ENCODE assay signal across 1 cellular context in genomic region chr1:231201375-231202124, GRCh38.
TF ChIP-seq lines count a peak whose summit lies in the region.

No MANE protein-coding gene starts in this region.

TF ChIP-seq in K562, 482 proteins besides CTCF, POLR2A, EP300 and RAD21 (continues in another document):
- TF ChIP-seq, protein P1, sequence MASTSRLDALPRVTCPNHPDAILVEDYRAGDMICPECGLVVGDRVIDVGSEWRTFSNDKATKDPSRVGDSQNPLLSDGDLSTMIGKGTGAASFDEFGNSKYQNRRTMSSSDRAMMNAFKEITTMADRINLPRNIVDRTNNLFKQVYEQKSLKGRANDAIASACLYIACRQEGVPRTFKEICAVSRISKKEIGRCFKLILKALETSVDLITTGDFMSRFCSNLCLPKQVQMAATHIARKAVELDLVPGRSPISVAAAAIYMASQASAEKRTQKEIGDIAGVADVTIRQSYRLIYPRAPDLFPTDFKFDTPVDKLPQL (IDR thresholded peaks at IDR 0.05; ENCODE audit: extremely low read depth, insufficient read length): no peak
- TF ChIP-seq NFE2 (IDR thresholded peaks at IDR 0.05; ENCODE audit: low read depth): no peak
- no peak for TF ChIP-seq ETV6 (IDR thresholded peaks at IDR 0.05; ENCODE audit: borderline replicate concordance in 1 of 2, low read depth in 2 of 2, low read length in 1 of 2)
- no peak for TF ChIP-seq ETV6 (CRISPR knock-in tag; IDR thresholded peaks at IDR 0.05; ENCODE audit: borderline replicate concordance)
- no peak for TF ChIP-seq ZNF780A (CRISPR knock-in tag; IDR thresholded peaks at IDR 0.05)
- TF ChIP-seq KLF13 (tag; IDR thresholded peaks at IDR 0.05; ENCODE audit: borderline replicate concordance, low read depth): no peak
- no peak for TF ChIP-seq NR2F6 (CRISPR knock-in tag; IDR thresholded peaks at IDR 0.05)
- TF ChIP-seq JUN (IDR thresholded peaks at IDR 0.05; ENCODE audit: borderline replicate concordance, low read depth, low read length): no peak
- TF ChIP-seq JUN (CRISPR knock-in tag; IDR thresholded peaks at IDR 0.05; ENCODE audit: borderline replicate concordance): no peak
- no peak for TF ChIP-seq POLR2AphosphoS5 (IDR thresholded peaks at IDR 0.05; ENCODE audit: control insufficient read depth, insufficient read depth, low read depth, low read length)
- no peak for TF ChIP-seq WHSC1 (IDR thresholded peaks at IDR 0.05; ENCODE audit: low read length)
- no peak; the same call in 1 of the 2 replicates for TF ChIP-seq MAX (CRISPR knock-in tag; IDR thresholded peaks at IDR 0.05)
- TF ChIP-seq ZNF24 (IDR thresholded peaks at IDR 0.05): peak; percentile 79; the same call in 1 of the 2 replicates
- no peak for TF ChIP-seq CCAR2 (IDR thresholded peaks at IDR 0.05; ENCODE audit: low read depth, low read length)
- no peak for TF ChIP-seq ZFP91 (CRISPR knock-in tag; IDR thresholded peaks at IDR 0.05)
- TF ChIP-seq ZKSCAN8 (CRISPR knock-in tag; IDR thresholded peaks at IDR 0.05): no peak
- TF ChIP-seq STAT5B (CRISPR knock-in tag; IDR thresholded peaks at IDR 0.05): no peak
- TF ChIP-seq MAZ (CRISPR knock-in tag; conservative IDR thresholded peaks at IDR 0.05 in 1 of 2, IDR thresholded peaks at IDR 0.05 in 1 of 2): 0 out of 4 replicates have a peak, but pooled peaks of 1 of the 2 experiments have one; percentile 3
- TF ChIP-seq BCOR (IDR thresholded peaks at IDR 0.05): no peak
- TF ChIP-seq PBX2 (CRISPR knock-in tag; IDR thresholded peaks at IDR 0.05; ENCODE audit: low read depth): no peak
- no peak for TF ChIP-seq PBX2 (tag; conservative IDR thresholded peaks at IDR 0.05; ENCODE audit: low read depth)
- no peak for TF ChIP-seq NR2C1 (IDR thresholded peaks at IDR 0.05)
- TF ChIP-seq NR2C1 (tag; IDR thresholded peaks at IDR 0.05): no peak
- TF ChIP-seq FOXA3 (CRISPR knock-in tag; conservative IDR thresholded peaks at IDR 0.05 in 1 of 2, IDR thresholded peaks at IDR 0.05 in 1 of 2): 0 out of 4 replicates have a peak, but pooled peaks of 1 of the 2 experiments have one; percentile 33
- no peak for TF ChIP-seq TFAM (CRISPR knock-in tag; conservative IDR thresholded peaks at IDR 0.05)
- no peak for TF ChIP-seq FOXK1 (CRISPR knock-in tag; IDR thresholded peaks at IDR 0.05; ENCODE audit: borderline replicate concordance)
- no peak for TF ChIP-seq FOXM1 (IDR thresholded peaks at IDR 0.05; ENCODE audit: low read depth)
- no peak for TF ChIP-seq FOXM1 (CRISPR knock-in tag; IDR thresholded peaks at IDR 0.05; ENCODE audit: low read depth)
- peak; percentile 46; the same call in 1 of the 2 replicates for TF ChIP-seq SPI1 (IDR thresholded peaks at IDR 0.05; ENCODE audit: borderline replicate concordance, low read depth, low read length)
- no peak for TF ChIP-seq RBM25 (IDR thresholded peaks at IDR 0.05; ENCODE audit: low read depth, low read length, severe bottlenecking)
- TF ChIP-seq, protein P2, sequence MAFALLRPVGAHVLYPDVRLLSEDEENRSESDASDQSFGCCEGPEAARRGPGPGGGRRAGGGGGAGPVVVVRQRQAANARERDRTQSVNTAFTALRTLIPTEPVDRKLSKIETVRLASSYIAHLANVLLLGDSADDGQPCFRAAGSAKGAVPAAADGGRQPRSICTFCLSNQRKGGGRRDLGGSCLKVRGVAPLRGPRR (CRISPR knock-in tag; IDR thresholded peaks at IDR 0.05): no peak
- no peak for TF ChIP-seq FOXA1 (IDR thresholded peaks at IDR 0.05; ENCODE audit: borderline replicate concordance)
- TF ChIP-seq HDAC1 (IDR thresholded peaks at IDR 0.05): no peak
- no peak for TF ChIP-seq ZNF79 (CRISPR knock-in tag; IDR thresholded peaks at IDR 0.05; ENCODE audit: low read depth)
- no peak for TF ChIP-seq TCFL5 (CRISPR knock-in tag; conservative IDR thresholded peaks at IDR 0.05)
- TF ChIP-seq DNMT1 (IDR thresholded peaks at IDR 0.05): no peak
- no peak for TF ChIP-seq ELK1 (CRISPR knock-in tag; IDR thresholded peaks at IDR 0.05)
- TF ChIP-seq ZNF316 (IDR thresholded peaks at IDR 0.05): no peak
- TF ChIP-seq MTA2 (IDR thresholded peaks at IDR 0.05; ENCODE audit: low read depth): no peak
- TF ChIP-seq SMARCC2 (IDR thresholded peaks at IDR 0.05; ENCODE audit: low read depth): no peak
- TF ChIP-seq E4F1 (CRISPR knock-in tag; IDR thresholded peaks at IDR 0.05; ENCODE audit: borderline replicate concordance): no peak
- no peak for TF ChIP-seq ZNF133 (CRISPR knock-in tag; IDR thresholded peaks at IDR 0.05)
- TF ChIP-seq ZBTB40 (IDR thresholded peaks at IDR 0.05): no peak
- no peak for TF ChIP-seq ZBTB40 (CRISPR knock-in tag; IDR thresholded peaks at IDR 0.05)
- TF ChIP-seq, protein P3, sequence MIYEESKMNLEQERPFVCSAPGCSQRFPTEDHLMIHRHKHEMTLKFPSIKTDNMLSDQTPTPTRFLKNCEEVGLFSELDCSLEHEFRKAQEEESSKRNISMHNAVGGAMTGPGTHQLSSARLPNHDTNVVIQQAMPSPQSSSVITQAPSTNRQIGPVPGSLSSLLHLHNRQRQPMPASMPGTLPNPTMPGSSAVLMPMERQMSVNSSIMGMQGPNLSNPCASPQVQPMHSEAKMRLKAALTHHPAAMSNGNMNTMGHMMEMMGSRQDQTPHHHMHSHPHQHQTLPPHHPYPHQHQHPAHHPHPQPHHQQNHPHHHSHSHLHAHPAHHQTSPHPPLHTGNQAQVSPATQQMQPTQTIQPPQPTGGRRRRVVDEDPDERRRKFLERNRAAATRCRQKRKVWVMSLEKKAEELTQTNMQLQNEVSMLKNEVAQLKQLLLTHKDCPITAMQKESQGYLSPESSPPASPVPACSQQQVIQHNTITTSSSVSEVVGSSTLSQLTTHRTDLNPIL (CRISPR knock-in tag; IDR thresholded peaks at IDR 0.05): no peak
- TF ChIP-seq ZNF146 (CRISPR knock-in tag; IDR thresholded peaks at IDR 0.05; ENCODE audit: unreplicated experiment): no peak
- no peak for TF ChIP-seq JUND (IDR thresholded peaks at IDR 0.05; ENCODE audit: borderline replicate concordance, low read depth, low read length)
- TF ChIP-seq JUND (tag; IDR thresholded peaks at IDR 0.05; ENCODE audit: borderline replicate concordance, low read depth, low read length): 0 out of 3 replicates have a peak, but pooled peaks have one; percentile 28
- no peak for TF ChIP-seq BCL6 (CRISPR knock-in tag; IDR thresholded peaks at IDR 0.05)
